ENCODE assay signal across 1 cellular context in genomic region chr1:153783233-153784190, GRCh38.
TF ChIP-seq lines count a peak whose summit lies in the region.

No MANE protein-coding gene starts in this region.

TF ChIP-seq in K562, 482 proteins besides CTCF, POLR2A, EP300 and RAD21 (continued from another document and continues in another):
- TF ChIP-seq POLR3G (IDR thresholded peaks at IDR 0.05; ENCODE audit: extremely low read depth, insufficient read length, insufficient replicate concordance): no peak
- peak; percentile 62 for TF ChIP-seq TBP (optimal IDR thresholded peaks at IDR 0.05; ENCODE audit: low read depth, low read length)
- no peak for TF ChIP-seq ARID2 (IDR thresholded peaks at IDR 0.05)
- no peak for TF ChIP-seq KAT2B (IDR thresholded peaks at IDR 0.05; ENCODE audit: low read depth, low read length)
- TF ChIP-seq, protein P1, sequence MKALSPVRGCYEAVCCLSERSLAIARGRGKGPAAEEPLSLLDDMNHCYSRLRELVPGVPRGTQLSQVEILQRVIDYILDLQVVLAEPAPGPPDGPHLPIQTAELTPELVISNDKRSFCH (CRISPR knock-in tag; IDR thresholded peaks at IDR 0.05): no peak
- TF ChIP-seq, protein P1 (tag; IDR thresholded peaks at IDR 0.05): no peak
- TF ChIP-seq, protein P2, sequence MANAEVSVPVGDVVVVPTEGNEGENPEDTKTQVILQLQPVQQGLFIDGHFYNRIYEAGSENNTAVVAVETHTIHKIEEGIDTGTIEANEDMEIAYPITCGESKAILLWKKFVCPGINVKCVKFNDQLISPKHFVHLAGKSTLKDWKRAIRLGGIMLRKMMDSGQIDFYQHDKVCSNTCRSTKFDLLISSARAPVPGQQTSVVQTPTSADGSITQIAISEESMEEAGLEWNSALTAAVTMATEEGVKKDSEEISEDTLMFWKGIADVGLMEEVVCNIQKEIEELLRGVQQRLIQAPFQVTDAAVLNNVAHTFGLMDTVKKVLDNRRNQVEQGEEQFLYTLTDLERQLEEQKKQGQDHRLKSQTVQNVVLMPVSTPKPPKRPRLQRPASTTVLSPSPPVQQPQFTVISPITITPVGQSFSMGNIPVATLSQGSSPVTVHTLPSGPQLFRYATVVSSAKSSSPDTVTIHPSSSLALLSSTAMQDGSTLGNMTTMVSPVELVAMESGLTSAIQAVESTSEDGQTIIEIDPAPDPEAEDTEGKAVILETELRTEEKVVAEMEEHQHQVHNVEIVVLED (CRISPR knock-in tag; IDR thresholded peaks at IDR 0.05): 0 out of 2 replicates have a peak, but pooled peaks have one; percentile 35
- TF ChIP-seq ZNF431 (CRISPR knock-in tag; IDR thresholded peaks at IDR 0.05): no peak
- TF ChIP-seq RREB1 (CRISPR knock-in tag; IDR thresholded peaks at IDR 0.05): no peak
- peak; percentile 56 for TF ChIP-seq TAF1 (IDR thresholded peaks at IDR 0.05; ENCODE audit: control insufficient read depth, extremely low read depth, insufficient read depth, low read length, severe bottlenecking)
- TF ChIP-seq ZNF217 (CRISPR knock-in tag; IDR thresholded peaks at IDR 0.05): no peak
- no peak for TF ChIP-seq ZNF224 (CRISPR knock-in tag; IDR thresholded peaks at IDR 0.05)
- no peak for TF ChIP-seq GATA2 (CRISPR knock-in tag; IDR thresholded peaks at IDR 0.05)
- TF ChIP-seq IRF2 (CRISPR knock-in tag; IDR thresholded peaks at IDR 0.05): no peak
- no peak for TF ChIP-seq CBX3 (IDR thresholded peaks at IDR 0.05; ENCODE audit: borderline replicate concordance in 1 of 2, low read length in 2 of 2)
- 0 out of 2 replicates have a peak, but pooled peaks have one; percentile 45 for TF ChIP-seq ZNF583 (CRISPR knock-in tag; IDR thresholded peaks at IDR 0.05)
- no peak for TF ChIP-seq EZH2 (IDR thresholded peaks at IDR 0.05; ENCODE audit: borderline replicate concordance, low read depth, low read length)
- no peak for TF ChIP-seq SNRNP70 (optimal IDR thresholded peaks at IDR 0.05; ENCODE audit: low read depth, low read length)
- TF ChIP-seq PRMT5 (CRISPR knock-in tag; IDR thresholded peaks at IDR 0.05): no peak
- peak; percentile 84; the same call in 1 of the 2 replicates for TF ChIP-seq NKRF (IDR thresholded peaks at IDR 0.05; ENCODE audit: borderline replicate concordance)
- TF ChIP-seq CBFA2T3 (IDR thresholded peaks at IDR 0.05): no peak
- peak; percentile 95 to 96 for TF ChIP-seq NRF1 (conservative IDR thresholded peaks at IDR 0.05 in 1 of 2, IDR thresholded peaks at IDR 0.05 in 1 of 2)
- TF ChIP-seq ZSCAN29 (IDR thresholded peaks at IDR 0.05): no peak
- no peak for TF ChIP-seq SLC30A9 (CRISPR knock-in tag; IDR thresholded peaks at IDR 0.05)
- no peak for TF ChIP-seq ZNF282 (CRISPR knock-in tag; IDR thresholded peaks at IDR 0.05)
- no peak for TF ChIP-seq ZNF121 (CRISPR knock-in tag; conservative IDR thresholded peaks at IDR 0.05)
- TF ChIP-seq ESRRA (IDR thresholded peaks at IDR 0.05; ENCODE audit: borderline replicate concordance, low read depth): peak; percentile 67; the same call in 1 of the 2 replicates
- no peak for TF ChIP-seq CTCFL (IDR thresholded peaks at IDR 0.05; ENCODE audit: borderline replicate concordance, insufficient read depth, low read depth, low read length, poor library complexity, severe bottlenecking)
- TF ChIP-seq, protein P3, sequence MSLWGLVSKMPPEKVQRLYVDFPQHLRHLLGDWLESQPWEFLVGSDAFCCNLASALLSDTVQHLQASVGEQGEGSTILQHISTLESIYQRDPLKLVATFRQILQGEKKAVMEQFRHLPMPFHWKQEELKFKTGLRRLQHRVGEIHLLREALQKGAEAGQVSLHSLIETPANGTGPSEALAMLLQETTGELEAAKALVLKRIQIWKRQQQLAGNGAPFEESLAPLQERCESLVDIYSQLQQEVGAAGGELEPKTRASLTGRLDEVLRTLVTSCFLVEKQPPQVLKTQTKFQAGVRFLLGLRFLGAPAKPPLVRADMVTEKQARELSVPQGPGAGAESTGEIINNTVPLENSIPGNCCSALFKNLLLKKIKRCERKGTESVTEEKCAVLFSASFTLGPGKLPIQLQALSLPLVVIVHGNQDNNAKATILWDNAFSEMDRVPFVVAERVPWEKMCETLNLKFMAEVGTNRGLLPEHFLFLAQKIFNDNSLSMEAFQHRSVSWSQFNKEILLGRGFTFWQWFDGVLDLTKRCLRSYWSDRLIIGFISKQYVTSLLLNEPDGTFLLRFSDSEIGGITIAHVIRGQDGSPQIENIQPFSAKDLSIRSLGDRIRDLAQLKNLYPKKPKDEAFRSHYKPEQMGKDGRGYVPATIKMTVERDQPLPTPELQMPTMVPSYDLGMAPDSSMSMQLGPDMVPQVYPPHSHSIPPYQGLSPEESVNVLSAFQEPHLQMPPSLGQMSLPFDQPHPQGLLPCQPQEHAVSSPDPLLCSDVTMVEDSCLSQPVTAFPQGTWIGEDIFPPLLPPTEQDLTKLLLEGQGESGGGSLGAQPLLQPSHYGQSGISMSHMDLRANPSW (CRISPR knock-in tag; IDR thresholded peaks at IDR 0.05): no peak
- TF ChIP-seq, protein P4, sequence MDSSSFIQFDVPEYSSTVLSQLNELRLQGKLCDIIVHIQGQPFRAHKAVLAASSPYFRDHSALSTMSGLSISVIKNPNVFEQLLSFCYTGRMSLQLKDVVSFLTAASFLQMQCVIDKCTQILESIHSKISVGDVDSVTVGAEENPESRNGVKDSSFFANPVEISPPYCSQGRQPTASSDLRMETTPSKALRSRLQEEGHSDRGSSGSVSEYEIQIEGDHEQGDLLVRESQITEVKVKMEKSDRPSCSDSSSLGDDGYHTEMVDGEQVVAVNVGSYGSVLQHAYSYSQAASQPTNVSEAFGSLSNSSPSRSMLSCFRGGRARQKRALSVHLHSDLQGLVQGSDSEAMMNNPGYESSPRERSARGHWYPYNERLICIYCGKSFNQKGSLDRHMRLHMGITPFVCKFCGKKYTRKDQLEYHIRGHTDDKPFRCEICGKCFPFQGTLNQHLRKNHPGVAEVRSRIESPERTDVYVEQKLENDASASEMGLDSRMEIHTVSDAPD (CRISPR knock-in tag; IDR thresholded peaks at IDR 0.05): no peak
- TF ChIP-seq, protein P5, sequence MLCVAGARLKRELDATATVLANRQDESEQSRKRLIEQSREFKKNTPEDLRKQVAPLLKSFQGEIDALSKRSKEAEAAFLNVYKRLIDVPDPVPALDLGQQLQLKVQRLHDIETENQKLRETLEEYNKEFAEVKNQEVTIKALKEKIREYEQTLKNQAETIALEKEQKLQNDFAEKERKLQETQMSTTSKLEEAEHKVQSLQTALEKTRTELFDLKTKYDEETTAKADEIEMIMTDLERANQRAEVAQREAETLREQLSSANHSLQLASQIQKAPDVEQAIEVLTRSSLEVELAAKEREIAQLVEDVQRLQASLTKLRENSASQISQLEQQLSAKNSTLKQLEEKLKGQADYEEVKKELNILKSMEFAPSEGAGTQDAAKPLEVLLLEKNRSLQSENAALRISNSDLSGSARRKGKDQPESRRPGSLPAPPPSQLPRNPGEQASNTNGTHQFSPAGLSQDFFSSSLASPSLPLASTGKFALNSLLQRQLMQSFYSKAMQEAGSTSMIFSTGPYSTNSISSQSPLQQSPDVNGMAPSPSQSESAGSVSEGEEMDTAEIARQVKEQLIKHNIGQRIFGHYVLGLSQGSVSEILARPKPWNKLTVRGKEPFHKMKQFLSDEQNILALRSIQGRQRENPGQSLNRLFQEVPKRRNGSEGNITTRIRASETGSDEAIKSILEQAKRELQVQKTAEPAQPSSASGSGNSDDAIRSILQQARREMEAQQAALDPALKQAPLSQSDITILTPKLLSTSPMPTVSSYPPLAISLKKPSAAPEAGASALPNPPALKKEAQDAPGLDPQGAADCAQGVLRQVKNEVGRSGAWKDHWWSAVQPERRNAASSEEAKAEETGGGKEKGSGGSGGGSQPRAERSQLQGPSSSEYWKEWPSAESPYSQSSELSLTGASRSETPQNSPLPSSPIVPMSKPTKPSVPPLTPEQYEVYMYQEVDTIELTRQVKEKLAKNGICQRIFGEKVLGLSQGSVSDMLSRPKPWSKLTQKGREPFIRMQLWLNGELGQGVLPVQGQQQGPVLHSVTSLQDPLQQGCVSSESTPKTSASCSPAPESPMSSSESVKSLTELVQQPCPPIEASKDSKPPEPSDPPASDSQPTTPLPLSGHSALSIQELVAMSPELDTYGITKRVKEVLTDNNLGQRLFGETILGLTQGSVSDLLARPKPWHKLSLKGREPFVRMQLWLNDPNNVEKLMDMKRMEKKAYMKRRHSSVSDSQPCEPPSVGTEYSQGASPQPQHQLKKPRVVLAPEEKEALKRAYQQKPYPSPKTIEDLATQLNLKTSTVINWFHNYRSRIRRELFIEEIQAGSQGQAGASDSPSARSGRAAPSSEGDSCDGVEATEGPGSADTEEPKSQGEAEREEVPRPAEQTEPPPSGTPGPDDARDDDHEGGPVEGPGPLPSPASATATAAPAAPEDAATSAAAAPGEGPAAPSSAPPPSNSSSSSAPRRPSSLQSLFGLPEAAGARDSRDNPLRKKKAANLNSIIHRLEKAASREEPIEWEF (CRISPR knock-in tag; IDR thresholded peaks at IDR 0.05): 0 out of 2 replicates have a peak, but pooled peaks have one; percentile 12
- TF ChIP-seq NONO (IDR thresholded peaks at IDR 0.05; ENCODE audit: low read depth in 2 of 2, low read length in 1 of 2): peak; percentile 44 to 75; a peak in 1 of 4 replicates
- peak; percentile 48 for TF ChIP-seq SAP30 (IDR thresholded peaks at IDR 0.05; ENCODE audit: borderline replicate concordance, insufficient read depth, low read depth, low read length, poor library complexity, severe bottlenecking)
- TF ChIP-seq ARID1B (IDR thresholded peaks at IDR 0.05): peak; percentile 23; the same call in 1 of the 2 replicates
- no peak for TF ChIP-seq CCAR2 (IDR thresholded peaks at IDR 0.05; ENCODE audit: low read depth, low read length)
- TF ChIP-seq ATF7 (IDR thresholded peaks at IDR 0.05): peak; percentile 80
- no peak for TF ChIP-seq OTX1 (CRISPR knock-in tag; IDR thresholded peaks at IDR 0.05)
- no peak for TF ChIP-seq ETS2 (tag; IDR thresholded peaks at IDR 0.05; ENCODE audit: borderline replicate concordance, poor library complexity, severe bottlenecking)
- 0 out of 4 replicates have a peak, but pooled peaks of 1 of the 2 experiments have one; percentile 42 for TF ChIP-seq RCOR1 (IDR thresholded peaks at IDR 0.05; ENCODE audit: borderline replicate concordance in 1 of 2, low read depth in 2 of 2, low read length in 2 of 2)
- TF ChIP-seq GABPB1 (CRISPR knock-in tag; IDR thresholded peaks at IDR 0.05): peak; percentile 69
- no peak for TF ChIP-seq SMARCC2 (IDR thresholded peaks at IDR 0.05; ENCODE audit: low read depth)
